In the genomic region with DNA sequence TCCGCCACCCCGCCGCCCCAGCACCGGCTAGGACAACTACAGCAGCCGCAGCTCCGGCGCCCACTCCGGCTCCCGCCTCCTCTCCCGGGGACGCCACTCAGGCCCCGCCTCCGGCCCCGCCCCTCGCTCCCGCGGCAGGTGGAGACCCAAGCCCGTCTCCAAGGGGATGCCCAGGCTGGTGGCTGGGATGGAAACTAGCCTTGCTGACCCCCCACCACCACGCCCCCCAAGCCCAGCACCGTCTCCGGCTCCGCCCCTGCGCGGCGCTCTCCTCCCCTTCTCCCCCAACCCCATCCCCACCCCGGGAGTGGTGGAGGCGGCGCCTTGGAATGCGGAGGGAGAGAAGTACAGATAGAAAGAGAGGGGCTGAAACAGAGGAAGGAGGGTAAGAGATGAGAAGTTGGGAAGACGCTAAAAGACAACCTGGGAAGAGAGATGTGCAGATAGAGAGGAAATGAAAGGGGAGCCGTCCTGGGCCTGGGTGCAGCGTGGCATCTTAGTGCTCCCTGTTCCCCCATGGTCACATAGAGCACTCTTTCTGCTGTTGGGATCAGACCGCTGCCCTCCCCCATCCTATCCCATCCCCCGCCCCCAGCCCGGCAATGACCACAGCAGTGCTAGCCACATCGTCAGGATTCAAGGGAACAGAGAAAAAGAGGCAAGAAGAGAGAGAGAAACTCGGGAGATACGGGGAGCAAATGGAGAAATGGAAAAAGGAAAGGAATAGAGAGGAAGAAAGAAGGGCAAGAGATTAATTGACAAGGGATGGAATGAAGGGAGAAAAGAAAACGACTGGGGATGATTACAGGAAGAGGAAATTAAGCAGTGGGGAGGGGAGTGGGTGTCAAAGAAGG, we compare ENCODE assay signal across 8 cellular contexts. TPM values are rescaled to one million over a fixed set of nuclear protein-coding genes. Genes with fewer than 3 reads are reported as not detected.
DNase-seq lines count a peak whose midpoint lies in the region; FAIRE-seq and TF ChIP-seq lines count a peak whose summit lies in the region.

A gene with protein sequence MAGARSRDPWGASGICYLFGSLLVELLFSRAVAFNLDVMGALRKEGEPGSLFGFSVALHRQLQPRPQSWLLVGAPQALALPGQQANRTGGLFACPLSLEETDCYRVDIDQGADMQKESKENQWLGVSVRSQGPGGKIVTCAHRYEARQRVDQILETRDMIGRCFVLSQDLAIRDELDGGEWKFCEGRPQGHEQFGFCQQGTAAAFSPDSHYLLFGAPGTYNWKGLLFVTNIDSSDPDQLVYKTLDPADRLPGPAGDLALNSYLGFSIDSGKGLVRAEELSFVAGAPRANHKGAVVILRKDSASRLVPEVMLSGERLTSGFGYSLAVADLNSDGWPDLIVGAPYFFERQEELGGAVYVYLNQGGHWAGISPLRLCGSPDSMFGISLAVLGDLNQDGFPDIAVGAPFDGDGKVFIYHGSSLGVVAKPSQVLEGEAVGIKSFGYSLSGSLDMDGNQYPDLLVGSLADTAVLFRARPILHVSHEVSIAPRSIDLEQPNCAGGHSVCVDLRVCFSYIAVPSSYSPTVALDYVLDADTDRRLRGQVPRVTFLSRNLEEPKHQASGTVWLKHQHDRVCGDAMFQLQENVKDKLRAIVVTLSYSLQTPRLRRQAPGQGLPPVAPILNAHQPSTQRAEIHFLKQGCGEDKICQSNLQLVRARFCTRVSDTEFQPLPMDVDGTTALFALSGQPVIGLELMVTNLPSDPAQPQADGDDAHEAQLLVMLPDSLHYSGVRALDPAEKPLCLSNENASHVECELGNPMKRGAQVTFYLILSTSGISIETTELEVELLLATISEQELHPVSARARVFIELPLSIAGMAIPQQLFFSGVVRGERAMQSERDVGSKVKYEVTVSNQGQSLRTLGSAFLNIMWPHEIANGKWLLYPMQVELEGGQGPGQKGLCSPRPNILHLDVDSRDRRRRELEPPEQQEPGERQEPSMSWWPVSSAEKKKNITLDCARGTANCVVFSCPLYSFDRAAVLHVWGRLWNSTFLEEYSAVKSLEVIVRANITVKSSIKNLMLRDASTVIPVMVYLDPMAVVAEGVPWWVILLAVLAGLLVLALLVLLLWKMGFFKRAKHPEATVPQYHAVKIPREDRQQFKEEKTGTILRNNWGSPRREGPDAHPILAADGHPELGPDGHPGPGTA (minus strand): TSS at position 64 of the 854 bp plus-strand sequence. CDS start 222 bp downstream, outside the sequence.

- peak within 1 kb of the TSS in 9 of 11 experiments; percentile 17 to 70 (median 53); a peak in 14 of 22 replicates for H3K9ac ChIP-seq in BLaER1 treated with 17β-estradiol and CSF1 and Interleukin-3, amounts not matched to agents 10 nM and 100 nM
- peak within 1 kb of the TSS; percentile 99 for H3K9ac ChIP-seq in muscle layer of colon (ENCODE audit: low read length)

- DNase-seq in H54 (ENCODE audit: insufficient read length, low spot score): peak; percentile 74
- DNase-seq in NCI-H460 (ENCODE audit: extremely low read depth, low read depth): peak; percentile 23
- DNase-seq in activated T-cell treated with anti-CD3 and anti-CD28 coated beads for 48 hours (ENCODE audit: low read depth): peak; percentile 58
- DNase-seq in epithelial cell of proximal tubule (ENCODE audit: low read depth): no peak
- peak; percentile 63 for DNase-seq in stimulated activated naive CD4-positive, alpha-beta T cell treated with Interleukin-2 at 50 U/mL for 16 hours (lab: John Stamatoyannopoulos, UW)
- no peak for DNase-seq in NCI-H1048 (lab: John Stamatoyannopoulos, UW)

- peaks cover 0 to 8% (median 0%) of the 10 kb centered on the region in 11 experiments; a peak in 2 of 22 replicates for H4K20me1 ChIP-seq in BLaER1 treated with 17β-estradiol and CSF1 and Interleukin-3, amounts not matched to agents 10 nM and 100 nM

- TF ChIP-seq CTCF in epithelial cell of proximal tubule (conservative IDR thresholded peaks at IDR 0.05; ENCODE audit: low read depth, low read length): no peak

- H3K27ac ChIP-seq in BLaER1 treated with 17β-estradiol and CSF1 and Interleukin-3, amounts not matched to agents 10 nM and 100 nM: 0 out of 22 replicates have a peak within 1 kb of the TSS, but pooled peaks of 1 of the 11 experiments have one; percentile 18
- H3K27ac ChIP-seq in muscle layer of colon (ENCODE audit: low read depth, low read length): peak within 1 kb of the TSS; percentile 94

- no peak for TF ChIP-seq POLR2A in H54 (IDR thresholded peaks at IDR 0.05; ENCODE audit: low read depth, low read length)

- FAIRE-seq in H54 (lab: Jason Lieb, UNC): no peak

- peak within 1 kb of the TSS; percentile 38 to 69 (median 56) for H3K4me3 ChIP-seq in BLaER1 treated with 17β-estradiol and CSF1 and Interleukin-3, amounts not matched to agents 10 nM and 100 nM
- H3K4me3 ChIP-seq in epithelial cell of proximal tubule (ENCODE audit: low read depth, low read length) (peak within 1 kb of the TSS; percentile 57), muscle layer of colon (ENCODE audit: low read depth in 1 of 2, low read length in 2 of 2) (peak within 1 kb of the TSS; percentile 92 to 97)

- H3K9me3 ChIP-seq in BLaER1 treated with 17β-estradiol and CSF1 and Interleukin-3, amounts not matched to agents 10 nM and 100 nM (replicated peaks in 1 of 11): no peaks in the 10 kb centered on the region
- H3K9me3 ChIP-seq in muscle layer of colon (ENCODE audit: low read length): no peaks in the 10 kb centered on the region

- H3K27me3 ChIP-seq in BLaER1 treated with 17β-estradiol and CSF1 and Interleukin-3, amounts not matched to agents 10 nM and 100 nM: peaks cover 13 to 51% (median 14%) of the 10 kb centered on the region in 11 experiments
- H3K27me3 ChIP-seq in muscle layer of colon (ENCODE audit: control insufficient read depth in 1 of 2, insufficient read depth in 2 of 2, low read length in 2 of 2): no peaks in the 10 kb centered on the region

- peak within 1 kb of the TSS; percentile 79 to 98 (median 95) for H3K4me2 ChIP-seq in BLaER1 treated with 17β-estradiol and CSF1 and Interleukin-3, amounts not matched to agents 10 nM and 100 nM

- no peaks in the 10 kb centered on the region for H3K36me3 ChIP-seq in BLaER1 treated with 17β-estradiol and CSF1 and Interleukin-3, amounts not matched to agents 10 nM and 100 nM
- no peaks in the 10 kb centered on the region for H3K36me3 ChIP-seq in muscle layer of colon (ENCODE audit: insufficient read depth, low read length)

- H3K4me1 ChIP-seq in BLaER1 treated with 17β-estradiol and CSF1 and Interleukin-3, amounts not matched to agents 10 nM and 100 nM: peaks cover 23 to 45% (median 40%) of the 10 kb centered on the region in 10 experiments
- H3K4me1 ChIP-seq in muscle layer of colon (ENCODE audit: insufficient read depth, low read length): peaks cover 50% of the 10 kb centered on the region

RNA-seq across cellular contexts. Expression of the gene that starts here (rescaled TPM):
- 0.38 and 1.2 TPM in 2 replicates for total RNA-seq in NCI-H460 (2014; rRNA removed; shearing (Covaris generic))
- 4.1 and 4.9 TPM in 2 replicates for polyA plus RNA-seq in NCI-H460 (2014; cell fraction: nucleus; rRNA removed)
- 3.8 and 7.7 TPM in 2 replicates for total RNA-seq in epithelial cell of proximal tubule

Comparison
In these comparisons a context has a peak if more than half of its experiments do, and no peak if none do; other contexts are left out.
1. DNase-seq: peak in H54 (single experiment), NCI-H460 (single experiment), activated T-cell treated with anti-CD3 and anti-CD28 coated beads for 48 hours (single experiment) and stimulated activated naive CD4-positive, alpha-beta T cell treated with Interleukin-2 at 50 U/mL for 16 hours (single experiment); none in epithelial cell of proximal tubule (single experiment) and NCI-H1048 (single experiment).
2. Peak in every context shown above with its lines, with median percentiles within 50 percentile points of each other: H3K4me3 ChIP-seq.